1 cellular context compared by ENCODE assay signal in the genomic region with DNA sequence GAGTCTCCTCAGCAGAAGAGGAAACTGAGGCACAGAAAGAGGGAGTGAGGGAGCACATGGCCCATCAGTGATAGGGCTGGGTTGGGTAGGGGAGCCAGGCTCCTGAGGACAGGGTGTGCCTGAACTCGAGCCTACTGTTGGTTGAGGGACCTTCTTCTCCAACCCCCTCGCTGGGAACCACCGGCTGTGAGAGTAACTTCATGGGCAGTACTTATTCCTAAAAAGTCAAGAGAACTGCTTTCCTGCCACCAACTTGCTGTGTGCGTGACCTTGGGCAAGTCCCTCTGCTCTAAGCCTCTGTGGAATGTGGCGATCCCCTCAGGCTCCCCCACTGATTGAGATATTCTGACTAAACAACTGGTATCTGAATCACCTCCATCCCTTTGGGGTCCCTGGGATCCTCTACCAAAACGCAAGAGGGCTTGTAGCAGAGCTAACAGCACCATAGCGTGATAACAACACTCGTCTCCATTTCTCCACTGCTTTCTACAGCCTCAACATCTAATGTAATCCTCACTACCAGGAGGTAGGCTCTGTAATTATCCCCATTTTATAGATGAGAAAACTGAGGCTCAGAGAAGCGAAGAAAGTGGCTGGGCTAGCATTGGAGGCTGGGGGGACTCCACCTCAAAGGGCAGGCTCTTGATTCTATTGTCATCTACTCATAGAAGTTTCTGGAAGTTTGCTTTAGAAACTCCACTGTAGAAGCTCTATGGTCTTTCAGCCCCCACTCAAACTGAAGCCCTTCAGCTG.
TF ChIP-seq lines count a peak whose summit lies in the region.

No MANE protein-coding gene starts in this region.

TF ChIP-seq in WTC11, 78 proteins besides CTCF, POLR2A, EP300 and RAD21 (continued from another document):
- TF ChIP-seq, protein P1, sequence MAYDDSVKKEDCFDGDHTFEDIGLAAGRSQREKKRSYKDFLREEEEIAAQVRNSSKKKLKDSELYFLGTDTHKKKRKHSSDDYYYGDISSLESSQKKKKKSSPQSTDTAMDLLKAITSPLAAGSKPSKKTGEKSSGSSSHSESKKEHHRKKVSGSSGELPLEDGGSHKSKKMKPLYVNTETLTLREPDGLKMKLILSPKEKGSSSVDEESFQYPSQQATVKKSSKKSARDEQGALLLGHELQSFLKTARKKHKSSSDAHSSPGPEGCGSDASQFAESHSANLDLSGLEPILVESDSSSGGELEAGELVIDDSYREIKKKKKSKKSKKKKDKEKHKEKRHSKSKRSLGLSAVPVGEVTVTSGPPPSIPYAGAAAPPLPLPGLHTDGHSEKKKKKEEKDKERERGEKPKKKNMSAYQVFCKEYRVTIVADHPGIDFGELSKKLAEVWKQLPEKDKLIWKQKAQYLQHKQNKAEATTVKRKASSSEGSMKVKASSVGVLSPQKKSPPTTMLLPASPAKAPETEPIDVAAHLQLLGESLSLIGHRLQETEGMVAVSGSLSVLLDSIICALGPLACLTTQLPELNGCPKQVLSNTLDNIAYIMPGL (CRISPR knock-in tag; IDR thresholded peaks at IDR 0.05), result no peak
- TF ChIP-seq, protein P2, sequence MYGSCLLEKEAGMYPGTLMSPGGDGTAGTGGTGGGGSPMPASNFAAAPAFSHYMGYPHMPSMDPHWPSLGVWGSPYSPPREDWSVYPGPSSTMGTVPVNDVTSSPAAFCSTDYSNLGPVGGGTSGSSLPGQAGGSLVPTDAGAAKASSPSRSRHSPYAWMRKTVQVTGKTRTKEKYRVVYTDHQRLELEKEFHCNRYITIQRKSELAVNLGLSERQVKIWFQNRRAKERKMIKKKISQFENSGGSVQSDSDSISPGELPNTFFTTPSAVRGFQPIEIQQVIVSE (CRISPR knock-in tag; IDR thresholded peaks at IDR 0.05; ENCODE audit: borderline replicate concordance), result no peak
